In genomic region chrX:4579480-4579879, GRCh38 we compare ENCODE assay signal across 20 cellular contexts.
DNase-seq lines count a peak whose midpoint lies in the region; TF ChIP-seq lines count a peak whose summit lies in the region.
"Had no signal": no experiment of that assay in that cellular context is flagged by ENCODE, and none has a peak within 500 bp of the region (broad histone marks: within the 10 kb centered on the region; RNA-seq: fewer than 3 reads in every experiment).

No MANE protein-coding gene starts in this region.

- H3K4me3 ChIP-seq in esophagus muscularis mucosa = no peak overlapping the region
- H3K4me3 ChIP-seq: BLaER1 treated with 17β-estradiol and CSF1 and Interleukin-3, amounts not matched to agents 10 nM and 100 nM; HAP-1 had no signal

- no peak for TF ChIP-seq CTCF in esophagus muscularis mucosa (IDR thresholded peaks at IDR 0.05)

- H3K4me1 ChIP-seq in esophagus muscularis mucosa = no peaks in the 10 kb centered on the region
- H3K4me1 ChIP-seq: BE2C; BLaER1 treated with 17β-estradiol and CSF1 and Interleukin-3, amounts not matched to agents 10 nM and 100 nM; HAP-1 had no signal

- no peak for TF ChIP-seq POLR2A in esophagus muscularis mucosa (IDR thresholded peaks at IDR 0.05; ENCODE audit: low read depth)

- no peaks in the 10 kb centered on the region for H3K36me3 ChIP-seq in esophagus muscularis mucosa
- H3K36me3 ChIP-seq: BE2C; BLaER1 treated with 17β-estradiol and CSF1 and Interleukin-3, amounts not matched to agents 10 nM and 100 nM; HAP-1 had no signal

- DNase-seq in NCI-H146 (lab: John Stamatoyannopoulos, UW) = peak; percentile 17
- DNase-seq in NCI-H146 treated with DMSO at 0.1 percent for 48 hours (lab: John Stamatoyannopoulos, UW; ENCODE audit: unreplicated experiment) = no peak
- peak; percentile 0 for DNase-seq in NCI-H510A treated with DMSO at 0.1 percent for 48 hours (lab: John Stamatoyannopoulos, UW)
- DNase-seq in NCI-H510A (lab: John Stamatoyannopoulos, UW) = no peak
- peak; percentile 11 for DNase-seq in left kidney (ENCODE audit: low read depth, low spot score)
- no peak for DNase-seq in esophagus muscularis mucosa (ENCODE audit: extremely low spot score)
- DNase-seq in NK-92 (lab: John Stamatoyannopoulos, UW; ENCODE audit: unreplicated experiment) = no peak
- DNase-seq: ACHN; AML-193; BE2C; CD4-positive, alpha-beta T cell; CD8-positive, alpha-beta memory T cell; DMS53; DMS79 treated with DMSO at 0.1 percent for 48 hours; GF-D8; GOT3; HFFc6 had no signal

- intact Hi-C loops in esophagus muscularis mucosa (cut with DNase I) = no loop called here

- TF ChIP-seq EP300 in esophagus muscularis mucosa (IDR thresholded peaks at IDR 0.05) = no peak

- H3K9me3 ChIP-seq in esophagus muscularis mucosa = no peaks in the 10 kb centered on the region
- H3K9me3 ChIP-seq: BE2C; BLaER1 treated with 17β-estradiol and CSF1 and Interleukin-3, amounts not matched to agents 10 nM and 100 nM; HAP-1 had no signal

- no peaks in the 10 kb centered on the region for H3K27me3 ChIP-seq in esophagus muscularis mucosa
- H3K27me3 ChIP-seq: BE2C; BLaER1 treated with 17β-estradiol and CSF1 and Interleukin-3, amounts not matched to agents 10 nM and 100 nM had no signal

- no peak overlapping the region for H3K27ac ChIP-seq in esophagus muscularis mucosa (replicated peaks in 1 of 4)
- H3K27ac ChIP-seq: 22Rv1; BLaER1 treated with 17β-estradiol and CSF1 and Interleukin-3, amounts not matched to agents 10 nM and 100 nM had no signal

- WGBS in esophagus muscularis mucosa = 74% methylated on average over 4 of the region's 4 CpGs

Comparison
In these comparisons a context has a peak if more than half of its experiments do, and no peak if none do; other contexts are left out.
1. DNase-seq: peak in NCI-H146 (single experiment), NCI-H510A treated with DMSO at 0.1 percent for 48 hours (single experiment) and left kidney (single experiment); none in NCI-H146 treated with DMSO at 0.1 percent for 48 hours (single experiment), NCI-H510A (single experiment), esophagus muscularis mucosa (single experiment) and NK-92 (single experiment).